Comparison of ENCODE assay signal across 8 cellular contexts in genomic region chr5:139268364-139269202, GRCh38. TPM values are rescaled to one million over a fixed set of nuclear protein-coding genes. Genes with fewer than 3 reads are reported as not detected.
DNase-seq lines count a peak whose midpoint lies in the region; ATAC-seq, FAIRE-seq and TF ChIP-seq lines count a peak whose summit lies in the region.
"Had no signal": no experiment of that assay in that cellular context is flagged by ENCODE, and none has a peak within 500 bp of the region (broad histone marks: within the 10 kb centered on the region; RNA-seq: fewer than 3 reads in every experiment).

No MANE protein-coding gene starts in this region.

- no peak overlapping the region for H3K4ac ChIP-seq in mesenchymal stem cell (ENCODE audit: low read depth in 1 of 2, low read length in 2 of 2)

- no peak overlapping the region for H3K4me3 ChIP-seq in endothelial cell of umbilical vein (replicated peaks in 1 of 3; ENCODE audit: insufficient read depth in 1 of 3, low read depth in 1 of 3, low read length in 3 of 3)
- H3K4me3 ChIP-seq in osteoblast (ENCODE audit: insufficient read depth, low read length), result no peak overlapping the region
- H3K4me3 ChIP-seq in mesenchymal stem cell (ENCODE audit: insufficient read depth in 1 of 2, low read depth in 1 of 2, low read length in 2 of 2), result no peak overlapping the region

- no peak overlapping the region for H3K14ac ChIP-seq in mesenchymal stem cell (ENCODE audit: low read length in 2 of 2)

- H3K9ac ChIP-seq in endothelial cell of umbilical vein (replicated peaks; ENCODE audit: extremely low read depth, insufficient read depth, low read length), result no peak overlapping the region
- H3K9ac ChIP-seq in mesenchymal stem cell (ENCODE audit: low read length), result no peak overlapping the region

- POLR2A ChIA-PET in endothelial cell of umbilical vein (lab: Charles Lee), result interaction anchor here (0.9 kb wide), 1 partner anchor 25 kb away, joined by 3 read pairs; the partner anchor contains the start of gene MATR3

- no peaks in the 10 kb centered on the region for H3K79me2 ChIP-seq in endothelial cell of umbilical vein (ENCODE audit: control insufficient read depth, insufficient read depth, low read length)
- H3K79me2 ChIP-seq in osteoblast (ENCODE audit: insufficient read depth, low read length), result peaks cover under 1% of the 10 kb centered on the region

- intact Hi-C loops in endothelial cell of umbilical vein (cut with micrococcal nuclease), result no loop called here

- no peaks in the 10 kb centered on the region for H3K79me1 ChIP-seq in mesenchymal stem cell (replicated peaks; ENCODE audit: low read length, poor library complexity, severe bottlenecking)

- no peak overlapping the region for H3K18ac ChIP-seq in mesenchymal stem cell (ENCODE audit: low read depth in 1 of 2, low read length in 2 of 2)

- H3K36me3 ChIP-seq in endothelial cell of umbilical vein (ENCODE audit: control insufficient read depth in 2 of 2, extremely low read depth in 1 of 2, insufficient read depth in 2 of 2, low read length in 2 of 2) (no peaks in the 10 kb centered on the region), osteoblast (ENCODE audit: insufficient read depth, low read length) (no peaks in the 10 kb centered on the region), mesenchymal stem cell (ENCODE audit: control insufficient read depth in 1 of 2, insufficient read depth in 2 of 2, low read depth in 1 of 2, low read length in 2 of 2) (no peaks in the 10 kb centered on the region)

- TF ChIP-seq CTCF in endothelial cell of umbilical vein (IDR thresholded peaks at IDR 0.05; ENCODE audit: extremely low read depth in 1 of 2, insufficient read depth in 1 of 2, low read depth in 1 of 2, low read length in 2 of 2), result peak in 1 of 2 donors; percentile 5
- peak; percentile 26 for TF ChIP-seq CTCF in osteoblast (IDR thresholded peaks at IDR 0.05; ENCODE audit: extremely low read depth, low read depth, low read length)

- no peak for TF ChIP-seq POLR2A in GM12891 (IDR thresholded peaks at IDR 0.05; ENCODE audit: low read depth, low read length)
- no peak for TF ChIP-seq POLR2A in endothelial cell of umbilical vein (IDR thresholded peaks at IDR 0.05; ENCODE audit: low read depth, low read length)

- no peak overlapping the region for H4K91ac ChIP-seq in mesenchymal stem cell (ENCODE audit: low read length)

- H3K23ac ChIP-seq in mesenchymal stem cell (ENCODE audit: low read length in 2 of 2), result no peak overlapping the region

- dilution Hi-C loops in endothelial cell of umbilical vein (cut with MboI; ENCODE audit: extremely low pct_ligation_motif_present, low sequenced_read_pairs), result no loop called here

- H3K9me3 ChIP-seq in endothelial cell of umbilical vein (replicated peaks; ENCODE audit: control insufficient read depth, insufficient read depth, low read length) (no peaks in the 10 kb centered on the region), osteoblast (ENCODE audit: low read depth, low read length) (no peaks in the 10 kb centered on the region), mesenchymal stem cell (ENCODE audit: control insufficient read depth, low read length) (no peaks in the 10 kb centered on the region)

- ATAC-seq in esophagus mucosa, result no peak

- no peak overlapping the region for H4K8ac ChIP-seq in mesenchymal stem cell (ENCODE audit: low read length)

- no peak overlapping the region for H3K27ac ChIP-seq in endothelial cell of umbilical vein (ENCODE audit: insufficient read depth, low read depth, low read length)
- H3K27ac ChIP-seq in osteoblast (ENCODE audit: low read depth, low read length), result no peak overlapping the region
- no peak overlapping the region for H3K27ac ChIP-seq in mesenchymal stem cell (ENCODE audit: low read length, poor library complexity, severe bottlenecking)

- H3K4me2 ChIP-seq in endothelial cell of umbilical vein (ENCODE audit: insufficient read depth, low read length), result no peak overlapping the region
- no peak overlapping the region for H3K4me2 ChIP-seq in osteoblast (ENCODE audit: insufficient read depth, low read length)
- no peak overlapping the region for H3K4me2 ChIP-seq in mesenchymal stem cell (ENCODE audit: low read length, poor library complexity, severe bottlenecking)

- no peak overlapping the region for H2BK12ac ChIP-seq in mesenchymal stem cell (ENCODE audit: low read length in 2 of 2)

- no peaks in the 10 kb centered on the region for H4K20me1 ChIP-seq in endothelial cell of umbilical vein (replicated peaks; ENCODE audit: control insufficient read depth, extremely low read depth, insufficient read depth, low read length)
- no peaks in the 10 kb centered on the region for H4K20me1 ChIP-seq in osteoblast (ENCODE audit: insufficient read depth, low read length)

- no peak for DNase-seq in GM12891 (ENCODE audit: insufficient read length, low spot score)
- DNase-seq in MV-4-11 (lab: John Stamatoyannopoulos, UW), result peak; percentile 49
- DNase-seq in endothelial cell of umbilical vein (ENCODE audit: low read depth, low spot score), result no peak
- DNase-seq in osteoblast (ENCODE audit: insufficient read length, low spot score, missing footprints), result no peak
- no peak for DNase-seq in mesenchymal stem cell
- DNase-seq in NCI-H446 treated with DMSO at 0.1 percent for 48 hours (lab: John Stamatoyannopoulos, UW), result no peak
- DNase-seq: activated CD4-positive, alpha-beta T cell treated with anti-CD3 and anti-CD28 coated beads, Interleukin-2, amount 50 U/mL, for 48 hours had no signal

- H2BK5ac ChIP-seq in mesenchymal stem cell (ENCODE audit: low read depth, low read length, poor library complexity, severe bottlenecking), result no peak overlapping the region

- no peaks in the 10 kb centered on the region for H3K9me1 ChIP-seq in endothelial cell of umbilical vein (replicated peaks; ENCODE audit: control insufficient read depth, extremely low read depth, insufficient read depth, low read length)

- H2BK120ac ChIP-seq in mesenchymal stem cell (ENCODE audit: low read depth, low read length), result no peak overlapping the region

- no TSS peak for BruUV-seq in endothelial cell of umbilical vein (replicated peaks; lab: Mats Ljungman, UMichigan)

- peaks cover 4% of the 10 kb centered on the region for H3K4me1 ChIP-seq in endothelial cell of umbilical vein (ENCODE audit: control insufficient read depth, extremely low read depth, insufficient read depth, low read length)
- H3K4me1 ChIP-seq in osteoblast (ENCODE audit: insufficient read depth, low read length), result peaks cover 28% of the 10 kb centered on the region
- peaks cover 10% of the 10 kb centered on the region for H3K4me1 ChIP-seq in mesenchymal stem cell (ENCODE audit: control insufficient read depth, insufficient read depth, low read depth, low read length)

- H2BK15ac ChIP-seq in mesenchymal stem cell (ENCODE audit: low read depth, poor library complexity, severe bottlenecking), result no peak overlapping the region

- CTCF ChIA-PET in endothelial cell of umbilical vein (lab: Charles Lee), result interaction anchor here (0.8 to 1.4 kb wide), 10 partner anchors 12 to 693 kb away, joined by 3 to 9 read pairs (median 4); partner anchors contain the start of genes HSPA9 and PAIP2

- H2AK5ac ChIP-seq in mesenchymal stem cell (ENCODE audit: low read length, severe bottlenecking), result no peak overlapping the region

- whole genome bisulfite sequencing in mesenchymal stem cell, result 86% methylated on average over 5 of the region's 5 CpGs

- H2AFZ ChIP-seq in endothelial cell of umbilical vein (ENCODE audit: low read depth, low read length) (no peak overlapping the region), osteoblast (ENCODE audit: low read length) (peak overlapping the region; percentile 7), mesenchymal stem cell (ENCODE audit: low read depth, low read length) (no peak overlapping the region)

- H3K27me3 ChIP-seq in endothelial cell of umbilical vein (ENCODE audit: control insufficient read depth in 2 of 2, insufficient read depth in 2 of 2, low read length in 2 of 2) (no peaks in the 10 kb centered on the region), osteoblast (ENCODE audit: insufficient read depth, low read length) (no peaks in the 10 kb centered on the region), mesenchymal stem cell (ENCODE audit: control insufficient read depth in 1 of 2, insufficient read depth in 1 of 2, low read length in 2 of 2) (no peaks in the 10 kb centered on the region)

- FAIRE-seq in GM12891 (lab: Jason Lieb, UNC) (peak; percentile 28), endothelial cell of umbilical vein (lab: Jason Lieb, UNC) (peak; percentile 66)

TF ChIP-seq in GM12891, 5 proteins besides CTCF, POLR2A, EP300 and RAD21:
- TF ChIP-seq POU2F2 (IDR thresholded peaks at IDR 0.05; ENCODE audit: low read depth, low read length) (no peak), SPI1 (IDR thresholded peaks at IDR 0.05; ENCODE audit: low read depth, low read length) (no peak), PAX5 (IDR thresholded peaks at IDR 0.05; ENCODE audit: insufficient read depth, low read length, severe bottlenecking) (no peak), TAF1 (IDR thresholded peaks at IDR 0.05; ENCODE audit: low read depth, low read length) (no peak)

TF ChIP-seq in endothelial cell of umbilical vein, 7 proteins besides CTCF, POLR2A, EP300 and RAD21:
- TF ChIP-seq MAX (IDR thresholded peaks at IDR 0.05; ENCODE audit: insufficient read depth, insufficient read length) (no peak), GATA2 (IDR thresholded peaks at IDR 0.05; ENCODE audit: insufficient read depth, insufficient read length, low read depth, low read length) (no peak), JUN (IDR thresholded peaks at IDR 0.05; ENCODE audit: borderline replicate concordance, insufficient read depth, insufficient read length, low read depth) (no peak), POLR2AphosphoS5 (IDR thresholded peaks at IDR 0.05; ENCODE audit: insufficient read depth, low read depth, low read length) (no peak), MYC (IDR thresholded peaks at IDR 0.05; ENCODE audit: low read depth, low read length) (no peak)

RNA-seq across cellular contexts. Expression of gene MATR3, which starts 25.0 kb away (rescaled TPM):
- 152 TPM for polyA plus RNA-seq in GM12891 (2012; ENCODE audit: low read depth, missing spikeins)
- total RNA-seq in endothelial cell of umbilical vein, result 158 and 164 TPM in 2 replicates
- polyA plus RNA-seq in endothelial cell of umbilical vein, result 52.7 and 64.0 TPM in 2 replicates
- 56.4 and 66.4 TPM in 2 replicates for polyA plus RNA-seq in endothelial cell of umbilical vein (2011; cell fraction: cytosol; rRNA removed)
- polyA plus RNA-seq in endothelial cell of umbilical vein (2011; cell fraction: nucleus; rRNA removed), result 119 and 154 TPM in 2 replicates
- polyA plus RNA-seq in endothelial cell of umbilical vein (2012), result 154 and 212 TPM in 2 replicates
- 251 and 281 TPM in 2 replicates for polyA minus RNA-seq in endothelial cell of umbilical vein
- 119 TPM for polyA minus RNA-seq in endothelial cell of umbilical vein (2011; cell fraction: cytosol; rRNA and poly(A)+ RNA removed)
- polyA minus RNA-seq in endothelial cell of umbilical vein (2011; cell fraction: nucleus; rRNA and poly(A)+ RNA removed), result 181 and 260 TPM in 2 replicates
- 263 and 284 TPM in 2 replicates for total RNA-seq in osteoblast
- polyA plus RNA-seq in mesenchymal stem cell (2013, experiment 1 of 2), result 104 TPM
- polyA plus RNA-seq in mesenchymal stem cell (2013, experiment 2 of 2), result 105 TPM
- total RNA-seq in esophagus mucosa, result 60.5 TPM
